1 cellular context compared by ENCODE assay signal in the genomic region with DNA sequence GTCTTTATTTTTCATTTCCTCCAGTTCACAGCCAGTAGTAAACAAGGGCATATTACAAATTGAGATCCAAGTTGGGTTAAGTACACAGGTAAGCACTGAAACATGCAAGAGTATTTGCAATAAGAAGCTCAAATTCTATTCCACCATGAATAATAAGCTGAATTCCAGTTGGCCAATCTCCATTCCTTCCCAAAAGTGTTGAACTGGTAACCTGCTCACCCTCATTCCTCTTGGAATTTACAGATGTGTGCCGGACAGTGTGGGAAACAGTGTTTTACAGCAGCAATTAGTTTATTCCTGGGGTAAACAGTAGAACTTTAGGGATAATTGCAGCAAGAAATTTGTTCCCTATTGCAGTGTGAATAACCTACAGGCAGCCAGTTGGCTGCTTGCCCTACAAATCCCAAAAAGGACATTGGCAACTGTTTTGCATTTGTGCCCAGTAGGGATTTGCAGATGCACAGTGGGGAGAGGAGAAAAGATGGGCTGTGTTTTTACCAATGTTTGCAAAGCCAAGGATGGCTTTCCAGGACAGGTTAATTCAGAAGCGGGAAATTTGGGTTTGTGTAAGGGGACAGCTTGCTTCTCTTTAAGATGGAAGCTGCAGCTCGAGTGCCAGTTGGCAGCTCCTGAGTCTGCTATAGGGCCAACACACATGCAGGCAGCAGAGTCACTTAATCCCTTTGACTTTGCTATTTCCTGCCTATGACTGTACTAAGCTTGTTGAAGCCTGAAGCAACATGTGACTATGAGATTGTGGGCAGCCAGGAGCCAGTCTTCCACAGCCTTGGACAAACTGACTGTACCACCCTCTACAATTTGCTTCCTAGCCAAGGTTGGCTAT.
TF ChIP-seq lines count a peak whose summit lies in the region.

No MANE protein-coding gene starts in this region.

TF ChIP-seq in HepG2, 621 proteins besides CTCF, POLR2A, EP300 and RAD21 (continued from another document):
- TF ChIP-seq, protein P1, sequence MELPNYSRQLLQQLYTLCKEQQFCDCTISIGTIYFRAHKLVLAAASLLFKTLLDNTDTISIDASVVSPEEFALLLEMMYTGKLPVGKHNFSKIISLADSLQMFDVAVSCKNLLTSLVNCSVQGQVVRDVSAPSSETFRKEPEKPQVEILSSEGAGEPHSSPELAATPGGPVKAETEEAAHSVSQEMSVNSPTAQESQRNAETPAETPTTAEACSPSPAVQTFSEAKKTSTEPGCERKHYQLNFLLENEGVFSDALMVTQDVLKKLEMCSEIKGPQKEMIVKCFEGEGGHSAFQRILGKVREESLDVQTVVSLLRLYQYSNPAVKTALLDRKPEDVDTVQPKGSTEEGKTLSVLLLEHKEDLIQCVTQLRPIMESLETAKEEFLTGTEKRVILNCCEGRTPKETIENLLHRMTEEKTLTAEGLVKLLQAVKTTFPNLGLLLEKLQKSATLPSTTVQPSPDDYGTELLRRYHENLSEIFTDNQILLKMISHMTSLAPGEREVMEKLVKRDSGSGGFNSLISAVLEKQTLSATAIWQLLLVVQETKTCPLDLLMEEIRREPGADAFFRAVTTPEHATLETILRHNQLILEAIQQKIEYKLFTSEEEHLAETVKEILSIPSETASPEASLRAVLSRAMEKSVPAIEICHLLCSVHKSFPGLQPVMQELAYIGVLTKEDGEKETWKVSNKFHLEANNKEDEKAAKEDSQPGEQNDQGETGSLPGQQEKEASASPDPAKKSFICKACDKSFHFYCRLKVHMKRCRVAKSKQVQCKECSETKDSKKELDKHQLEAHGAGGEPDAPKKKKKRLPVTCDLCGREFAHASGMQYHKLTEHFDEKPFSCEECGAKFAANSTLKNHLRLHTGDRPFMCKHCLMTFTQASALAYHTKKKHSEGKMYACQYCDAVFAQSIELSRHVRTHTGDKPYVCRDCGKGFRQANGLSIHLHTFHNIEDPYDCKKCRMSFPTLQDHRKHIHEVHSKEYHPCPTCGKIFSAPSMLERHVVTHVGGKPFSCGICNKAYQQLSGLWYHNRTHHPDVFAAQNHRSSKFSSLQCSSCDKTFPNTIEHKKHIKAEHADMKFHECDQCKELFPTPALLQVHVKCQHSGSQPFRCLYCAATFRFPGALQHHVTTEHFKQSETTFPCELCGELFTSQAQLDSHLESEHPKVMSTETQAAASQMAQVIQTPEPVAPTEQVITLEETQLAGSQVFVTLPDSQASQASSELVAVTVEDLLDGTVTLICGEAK (IDR thresholded peaks at IDR 0.05), result no peak
- TF ChIP-seq, protein P1 (CRISPR knock-in tag; IDR thresholded peaks at IDR 0.05), result no peak
- no peak for TF ChIP-seq XRCC5 (optimal IDR thresholded peaks at IDR 0.05; ENCODE audit: low read length)
- TF ChIP-seq, protein P2, sequence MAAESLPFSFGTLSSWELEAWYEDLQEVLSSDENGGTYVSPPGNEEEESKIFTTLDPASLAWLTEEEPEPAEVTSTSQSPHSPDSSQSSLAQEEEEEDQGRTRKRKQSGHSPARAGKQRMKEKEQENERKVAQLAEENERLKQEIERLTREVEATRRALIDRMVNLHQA (CRISPR knock-in tag; IDR thresholded peaks at IDR 0.05), result no peak
TF ChIP-seq in HepG2: peak in this region for 0.
